Comparison of ENCODE assay signal across 10 cellular contexts in genomic region chr1:67134692-67135091, GRCh38. TPM values are rescaled to one million over a fixed set of nuclear protein-coding genes. Genes with fewer than 3 reads are reported as not detected.
A peak's percentile ranks its signal among the peaks of the same experiment; 100 is the strongest.
DNase-seq lines count a peak whose midpoint lies in the region; ATAC-seq and TF ChIP-seq lines count a peak whose summit lies in the region.
"Had no signal": no experiment of that assay in that cellular context is flagged by ENCODE, and none has a peak within 500 bp of the region (broad histone marks: within the 10 kb centered on the region; RNA-seq: fewer than 3 reads in every experiment).

C1orf141 (minus strand) TSS chr1:67134970; CDS start chr1:67127240, 7,730 bp downstream.

- H3K36me3 Mint-ChIP-seq in T-cell: no peaks in the 10 kb centered on the region
- no peaks in the 10 kb centered on the region for H3K36me3 Mint-ChIP-seq in natural killer cell

- peak in 3 of 4 experiments; percentile 50 to 61 (median 58) for ATAC-seq in T-cell (replicated peaks in 1 of 4)
- peak in 2 of 3 donors; percentile 28 to 52 for ATAC-seq in natural killer cell
- no peak for ATAC-seq in HG03520 (IDR thresholded peaks at IDR 0.05; ENCODE audit: unreplicated experiment)
- ATAC-seq in SK-N-SH treated with all-trans-retinoic acid at 6 μM for 48 hours: no peak

- H3K27me3 ChIP-seq in esophagus muscularis mucosa: no peaks in the 10 kb centered on the region
- H3K27me3 ChIP-seq: SJCRH30 had no signal

- TF ChIP-seq CTCF in AG10803 (conservative IDR thresholded peaks at IDR 0.05; ENCODE audit: low read length) (no peak), esophagus muscularis mucosa (IDR thresholded peaks at IDR 0.05) (no peak), natural killer cell (IDR thresholded peaks at IDR 0.05) (no peak)

- peaks cover 6 to 13% (median 11%) of the 10 kb centered on the region in 4 donors for H3K4me1 ChIP-seq in esophagus muscularis mucosa
- H3K4me1 ChIP-seq: SJCRH30 had no signal

- H3K4me1 Mint-ChIP-seq in T-cell (peaks cover 8% of the 10 kb centered on the region in 3 donors), natural killer cell (peaks cover 7% of the 10 kb centered on the region in 2 donors)

- intact Hi-C loops in esophagus muscularis mucosa (cut with DNase I): no loop called here
- intact Hi-C loops in natural killer cell (cut with micrococcal nuclease): no loop called here

- H3K9me3 Mint-ChIP-seq in T-cell (no peaks in the 10 kb centered on the region), natural killer cell (no peaks in the 10 kb centered on the region)

- TF ChIP-seq POLR2A in esophagus muscularis mucosa (IDR thresholded peaks at IDR 0.05; ENCODE audit: low read depth): no peak

- CTCF ChIA-PET in T-cell (lab: Charles Lee): no interaction called here

- in situ Hi-C loops in ACHN (cut with HindIII; ENCODE audit: low pct_ligation_motif_present, low pct_unique_long_range_greater_than_20kb, low sequenced_read_pairs): no loop called here

- H3K27me3 Mint-ChIP-seq in T-cell: peaks cover 0 to 4% of the 10 kb centered on the region in 2 donors
- peaks cover 5 to 11% of the 10 kb centered on the region in 2 donors for H3K27me3 Mint-ChIP-seq in natural killer cell (ENCODE audit: low read depth in 2 of 2)

- H3K4me3 Mint-ChIP-seq in T-cell (peak within 1 kb of the TSS; percentile 73 to 81 (median 80)), natural killer cell (peak within 1 kb of the TSS; percentile 64)

- H3K9me3 ChIP-seq in esophagus muscularis mucosa: no peaks in the 10 kb centered on the region
- H3K9me3 ChIP-seq: SJCRH30 had no signal

- no peak for TF ChIP-seq EP300 in esophagus muscularis mucosa (IDR thresholded peaks at IDR 0.05)

- peak within 1 kb of the TSS in 1 of 2 donors; percentile 43 for H3K27ac Mint-ChIP-seq in T-cell
- H3K27ac Mint-ChIP-seq in natural killer cell: peak within 1 kb of the TSS in 1 of 2 donors; percentile 46

- DNase-seq in AG10803 (ENCODE audit: low read depth) (peak; percentile 17), T-cell (peak in 9 of 34 experiments; percentile 3 to 28 (median 15)), esophagus muscularis mucosa (ENCODE audit: extremely low spot score) (no peak), natural killer cell (no peak), ACHN (no peak), SW 1271 (lab: John Stamatoyannopoulos, UW) (no peak)
- DNase-seq: DMS153, SJCRH30 had no signal

- POLR2A ChIA-PET in T-cell (lab: Charles Lee): interaction anchor here in 1 of 2 donors (0.6 kb wide), 1 partner anchor 156 kb away, joined by 3 read pairs; no protein-coding TSS in a partner anchor

- no peaks in the 10 kb centered on the region for H3K36me3 ChIP-seq in esophagus muscularis mucosa
- H3K36me3 ChIP-seq: SJCRH30 had no signal

- WGBS in esophagus muscularis mucosa: 9% methylated on average over 28 of the region's 28 CpGs

- peak within 1 kb of the TSS; percentile 32 for H3K4me3 ChIP-seq in AG10803 (ENCODE audit: low read length)
- peak within 1 kb of the TSS; percentile 28 to 49 (median 36) for H3K4me3 ChIP-seq in esophagus muscularis mucosa
- H3K4me3 ChIP-seq: SJCRH30 had no signal

- no peak within 1 kb of the TSS for H3K27ac ChIP-seq in esophagus muscularis mucosa (replicated peaks in 1 of 4)
- H3K27ac ChIP-seq: SJCRH30 had no signal

TF ChIP-seq in SK-N-SH treated with all-trans-retinoic acid at 6 μM for 48 hours, 23 proteins besides CTCF, POLR2A, EP300 and RAD21:
- TF ChIP-seq ESRRG (CRISPR knock-in tag; IDR thresholded peaks at IDR 0.05) (no peak), TOX (CRISPR knock-in tag; IDR thresholded peaks at IDR 0.05; ENCODE audit: borderline replicate concordance) (no peak), TSHZ2 (CRISPR knock-in tag; IDR thresholded peaks at IDR 0.05) (no peak), CSDC2 (CRISPR knock-in tag; IDR thresholded peaks at IDR 0.05) (no peak), CSRNP3 (CRISPR knock-in tag; IDR thresholded peaks at IDR 0.05) (no peak), POU6F1 (CRISPR knock-in tag; IDR thresholded peaks at IDR 0.05; ENCODE audit: borderline replicate concordance, low read depth) (no peak)

RNA-seq across cellular contexts. Expression of gene C1orf141, which starts in this region (rescaled TPM):
- not detected for total RNA-seq in T-cell
- total RNA-seq in esophagus muscularis mucosa: not detected
- not detected for total RNA-seq in natural killer cell

Comparison
In these comparisons a context has a peak if more than half of its experiments do, and no peak if none do; other contexts are left out.
1. Peak in ATAC-seq in T-cell; RNA of the gene not detected or under 1 TPM.
2. Peak in ATAC-seq in natural killer cell; RNA of the gene not detected or under 1 TPM.